17 cellular contexts compared by ENCODE assay signal in the genomic region with DNA sequence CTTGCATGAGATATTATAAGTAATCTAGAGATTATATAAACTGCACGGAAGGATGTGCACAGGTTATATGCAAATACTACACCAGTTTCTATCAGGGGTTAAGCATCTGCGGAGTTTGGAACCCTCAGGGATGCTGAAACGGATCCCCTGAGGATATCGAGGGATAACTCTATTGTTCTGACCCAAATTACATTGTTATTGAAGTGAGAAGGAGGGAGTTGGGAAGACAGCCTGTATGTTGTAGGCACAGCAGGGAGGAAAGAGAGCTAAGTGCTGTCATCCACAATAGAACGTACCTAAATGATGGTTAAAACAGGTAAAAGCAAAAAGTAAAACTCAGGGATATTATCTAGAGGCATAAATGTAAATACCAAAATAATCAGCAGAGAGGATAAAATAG. TPM values are rescaled to one million over a fixed set of nuclear protein-coding genes. Genes with fewer than 3 reads are reported as not detected.
DNase-seq lines count a peak whose midpoint lies in the region; ATAC-seq lines count a peak whose summit lies in the region.
"Had no signal": no experiment of that assay in that cellular context is flagged by ENCODE, and none has a peak within 500 bp of the region (broad histone marks: within the 10 kb centered on the region; RNA-seq: fewer than 3 reads in every experiment).

No MANE protein-coding gene starts in this region.

- H3K4me1 ChIP-seq in BLaER1: peaks cover 75% of the 10 kb centered on the region
- peaks cover 94% of the 10 kb centered on the region for H3K4me1 ChIP-seq in Karpas-422 (ENCODE audit: low read length)
- peaks cover 34% of the 10 kb centered on the region for H3K4me1 ChIP-seq in iPS-20b (ENCODE audit: insufficient read depth, low read length)

- H3K9me3 ChIP-seq in BLaER1 (0 out of 2 replicates have a peak, but pooled peaks cover 5% of the 10 kb centered on the region), Karpas-422 (ENCODE audit: low read length) (peaks cover 8% of the 10 kb centered on the region; the same call in 1 of the 2 replicates), iPS-20b (ENCODE audit: insufficient read depth, low read depth, low read length) (no peaks in the 10 kb centered on the region)

- H3K36me3 ChIP-seq in BLaER1 (no peaks in the 10 kb centered on the region), Karpas-422 (ENCODE audit: insufficient read depth, low read length) (peaks cover 31% of the 10 kb centered on the region), iPS-20b (ENCODE audit: insufficient read depth, low read depth, low read length) (no peaks in the 10 kb centered on the region)

- DNase-seq in Karpas-422 (no peak), NCI-H526 treated with DMSO at 0.1 percent for 48 hours (lab: John Stamatoyannopoulos, UW) (peak; percentile 12)
- DNase-seq: 8988T; Calu3; CD8-positive, alpha-beta memory T cell; HFFc6; NCI-H1092 treated with DMSO at 0.1 percent for 48 hours; NCI-H1694 treated with DMSO at 0.1 percent for 48 hours; NCI-H2081 treated with DMSO at 0.1 percent for 48 hours; NCI-H510A treated with DMSO at 0.1 percent for 48 hours had no signal

- H4K20me1 ChIP-seq in BLaER1 (no peaks in the 10 kb centered on the region), Karpas-422 (ENCODE audit: insufficient read depth, low read depth, low read length) (no peaks in the 10 kb centered on the region)

- no peaks in the 10 kb centered on the region for H3K27me3 ChIP-seq in BLaER1
- H3K27me3 ChIP-seq in Karpas-422 (ENCODE audit: low read length): no peaks in the 10 kb centered on the region
- no peaks in the 10 kb centered on the region for H3K27me3 ChIP-seq in iPS-20b (ENCODE audit: insufficient read depth, low read length)

- no peaks in the 10 kb centered on the region for H3K9me2 ChIP-seq in Karpas-422 (replicated peaks; ENCODE audit: insufficient read depth, low read length)

- 0 out of 2 replicates have a peak, but pooled peaks cover 4% of the 10 kb centered on the region for H3K79me2 ChIP-seq in Karpas-422 (ENCODE audit: low read length)

- ATAC-seq in HG02678 (IDR thresholded peaks at IDR 0.05; ENCODE audit: unreplicated experiment) (no peak), GM21381 (IDR thresholded peaks at IDR 0.05; ENCODE audit: unreplicated experiment) (no peak), HG03439 (IDR thresholded peaks at IDR 0.05; ENCODE audit: unreplicated experiment) (no peak)
- ATAC-seq: Right ventricle myocardium inferior had no signal

- H3K4me3 ChIP-seq in BLaER1: no peak overlapping the region
- no peak overlapping the region for H3K4me3 ChIP-seq in Karpas-422 (ENCODE audit: low read length)
- 0 out of 2 replicates have a peak overlapping the region, but pooled peaks have one; percentile 8 for H3K4me3 ChIP-seq in iPS-20b (ENCODE audit: low read length)

- H3K4me2 ChIP-seq in BLaER1 (peak overlapping the region; percentile 71), Karpas-422 (ENCODE audit: low read depth, low read length, poor library complexity, severe bottlenecking) (peak overlapping the region; percentile 42)

- no peak overlapping the region for H2AFZ ChIP-seq in Karpas-422 (ENCODE audit: low read length)

- 0 out of 2 replicates have a peak overlapping the region, but pooled peaks have one; percentile 10 for H3K27ac ChIP-seq in BLaER1
- peak overlapping the region; percentile 91 for H3K27ac ChIP-seq in Karpas-422 (ENCODE audit: low read length)
- no peak overlapping the region for H3K27ac ChIP-seq in iPS-20b (ENCODE audit: low read length)
- H3K27ac ChIP-seq: C4-2B had no signal

- H3K9ac ChIP-seq in BLaER1 (0 out of 2 replicates have a peak overlapping the region, but pooled peaks have one; percentile 1), Karpas-422 (ENCODE audit: low read length) (no peak overlapping the region), iPS-20b (ENCODE audit: low read depth, low read length) (no peak overlapping the region)

RNA-seq across cellular contexts. Expression of a gene that starts 44.6 kb away (rescaled TPM):
- 153 and 163 TPM in 2 replicates for total RNA-seq in Karpas-422 (2014; rRNA removed; shearing (Covaris generic); ENCODE audit: low replicate concordance)
